ENCODE assay signal across 23 cellular contexts in genomic region chr9:89633404-89633803, GRCh38.
"Had no signal": no experiment of that assay in that cellular context is flagged by ENCODE, and none has a peak within 500 bp of the region (broad histone marks: within the 10 kb centered on the region; RNA-seq: fewer than 3 reads in every experiment).

No MANE protein-coding gene starts in this region.

- H3K9me3 ChIP-seq: lower lobe of right lung, ovary, stomach, tibial artery, upper lobe of left lung had no signal

- FAIRE-seq: colon, frontal cortex, urothelium cell line had no signal

- H3K4me1 Mint-ChIP-seq: immature natural killer cell; nephron progenitor cell; stimulated activated effector memory CD8-positive, alpha-beta T cell treated with anti-CD3 and anti-CD28 coated beads, Interleukin-12 subunit alpha, Interleukin-12 subunit beta, amount 100 ng/mL, for 72 hours had no signal

- ATAC-seq: left ventricle myocardium superior; naive thymus-derived CD8-positive, alpha-beta T cell; sciatic nerve; stimulated activated effector memory CD8-positive, alpha-beta T cell treated with anti-CD3 and anti-CD28 coated beads, Interleukin-12 subunit alpha, Interleukin-12 subunit beta, amount 100 ng/mL, for 72 hours had no signal

- H3K27ac Mint-ChIP-seq: immature natural killer cell; naive thymus-derived CD8-positive, alpha-beta T cell; nephron progenitor cell; stimulated activated effector memory CD8-positive, alpha-beta T cell treated with anti-CD3 and anti-CD28 coated beads, Interleukin-12 subunit alpha, Interleukin-12 subunit beta, amount 100 ng/mL, for 72 hours had no signal

- H3K27ac ChIP-seq: dorsolateral prefrontal cortex, ovary, tibial artery had no signal

- H3K9me3 Mint-ChIP-seq: immature natural killer cell; naive thymus-derived CD8-positive, alpha-beta T cell; nephron progenitor cell; stimulated activated effector memory CD8-positive, alpha-beta T cell treated with anti-CD3 and anti-CD28 coated beads, Interleukin-12 subunit alpha, Interleukin-12 subunit beta, amount 100 ng/mL, for 72 hours had no signal

- H3K27me3 ChIP-seq: dorsolateral prefrontal cortex, ovary, stomach, tibial artery, upper lobe of left lung had no signal

- H3K4me3 Mint-ChIP-seq: immature natural killer cell; naive thymus-derived CD8-positive, alpha-beta T cell; nephron progenitor cell; stimulated activated effector memory CD8-positive, alpha-beta T cell treated with anti-CD3 and anti-CD28 coated beads, Interleukin-12 subunit alpha, Interleukin-12 subunit beta, amount 100 ng/mL, for 72 hours had no signal

- H3K36me3 Mint-ChIP-seq: immature natural killer cell; naive thymus-derived CD8-positive, alpha-beta T cell; stimulated activated effector memory CD8-positive, alpha-beta T cell treated with anti-CD3 and anti-CD28 coated beads, Interleukin-12 subunit alpha, Interleukin-12 subunit beta, amount 100 ng/mL, for 72 hours had no signal

- H3K36me3 ChIP-seq: lower lobe of right lung, ovary, stomach, tibial artery, upper lobe of left lung had no signal

- H3K4me3 ChIP-seq: dorsolateral prefrontal cortex, lower lobe of right lung, ovary, smooth muscle cell, stomach, tibial artery, upper lobe of left lung had no signal

- DNase-seq: effector CD4-positive, alpha-beta T cell; hypothalamus; immature natural killer cell; islet precursor cell; left ventricle myocardium superior; lower lobe of right lung; naive thymus-derived CD8-positive, alpha-beta T cell; nephron progenitor cell; nucleus accumbens; ovary; stimulated activated CD4-positive, alpha-beta T cell treated with anti-CD3 and anti-CD28 coated beads, Interleukin-2, amount 100 ng/mL, for 24 hours; stimulated activated CD4-positive, alpha-beta T cell treated with anti-CD3 and anti-CD28 coated beads, Interleukin-4, amount 100 ng/mL, for 24 hours; stimulated activated naive CD4-positive, alpha-beta T cell treated with Interleukin-2 at 50 U/mL for 16 hours; stomach; tibial artery; upper lobe of left lung had no signal
